ENCODE assay signal across 8 cellular contexts in the genomic region with DNA sequence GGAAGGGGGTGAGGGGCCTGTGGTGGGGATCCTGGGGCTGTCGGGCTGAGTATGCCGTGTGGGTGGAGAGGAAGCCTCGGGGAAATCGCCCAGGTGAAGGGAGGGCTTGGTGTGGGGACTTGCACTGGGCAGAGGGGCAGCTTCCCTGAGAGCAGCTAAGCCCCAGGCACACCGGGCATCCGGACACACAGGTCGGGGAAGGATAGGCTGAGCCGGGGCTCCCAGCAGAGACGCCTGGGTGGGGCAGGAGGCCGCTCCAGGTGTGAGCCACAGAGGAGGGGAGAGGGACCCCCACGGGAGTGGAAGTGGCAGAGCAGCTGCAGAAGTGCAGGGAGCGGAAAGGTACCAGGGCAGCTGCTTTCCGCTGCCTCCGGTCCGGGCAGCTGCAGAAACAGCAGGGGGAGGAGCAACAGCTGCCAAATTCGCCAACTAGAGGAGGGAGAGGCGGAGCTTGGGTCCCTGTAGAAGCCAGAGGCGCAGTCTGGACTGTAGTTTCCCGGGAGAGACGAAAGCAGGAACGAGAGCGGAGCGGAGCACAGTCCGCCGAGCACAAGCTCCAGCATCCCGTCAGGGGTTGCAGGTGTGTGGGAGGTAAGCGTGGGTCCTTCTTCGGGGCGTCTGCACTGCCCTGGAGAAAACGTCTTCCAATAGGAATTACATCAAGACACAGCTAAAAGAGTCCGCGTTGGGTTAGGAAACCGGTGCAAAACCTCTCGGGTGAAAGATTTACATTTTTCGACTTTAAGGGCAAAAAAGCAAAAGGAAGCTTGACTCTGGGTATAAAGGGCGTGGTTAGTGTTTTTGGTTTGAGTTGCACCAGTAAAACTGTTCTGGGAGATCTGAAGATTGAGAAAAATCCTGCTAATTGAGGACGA. TPM values are rescaled to one million over a fixed set of nuclear protein-coding genes. Genes with fewer than 3 reads are reported as not detected.
A peak's percentile ranks its signal among the peaks of the same experiment; 100 is the strongest.
DNase-seq lines count a peak whose midpoint lies in the region; ATAC-seq and TF ChIP-seq lines count a peak whose summit lies in the region.

TSS of gene SERPINI1 (plus strand) at position 489 of the 875 bp plus-strand sequence. CDS start 53,408 bp downstream, outside the sequence.

- H3K27me3 ChIP-seq in IMR-90 (ENCODE audit: control insufficient read depth, insufficient read depth, low read length) (no peaks in the 10 kb centered on the region), fibroblast of lung (ENCODE audit: control insufficient read depth, insufficient read depth, low read length) (no peaks in the 10 kb centered on the region)

- H3K27ac ChIP-seq in IMR-90 (ENCODE audit: insufficient read depth, low read length) (peak within 1 kb of the TSS; percentile 79), fibroblast of lung (ENCODE audit: insufficient read depth, low read length) (peak within 1 kb of the TSS; percentile 95)

- H2BK120ac ChIP-seq in IMR-90 (ENCODE audit: low read depth, low read length): no peak within 1 kb of the TSS

- H2AFZ ChIP-seq in IMR-90 (replicated peaks; ENCODE audit: low read length, poor library complexity): peak within 1 kb of the TSS; percentile 98
- H2AFZ ChIP-seq in fibroblast of lung (ENCODE audit: low read length): peak within 1 kb of the TSS; percentile 99

- peak within 1 kb of the TSS; percentile 26; the same call in 1 of the 2 replicates for H3K18ac ChIP-seq in IMR-90 (ENCODE audit: low read depth, low read length)

- no peak within 1 kb of the TSS; the same call in 2 of the 3 replicates for H2BK15ac ChIP-seq in IMR-90 (ENCODE audit: low read depth, low read length)

- peak within 1 kb of the TSS; percentile 81 for H4K5ac ChIP-seq in IMR-90 (ENCODE audit: low read depth, low read length)

- H4K20me1 ChIP-seq in IMR-90 (ENCODE audit: insufficient read depth, low read length) (peaks cover 11% of the 10 kb centered on the region), fibroblast of lung (ENCODE audit: control insufficient read depth, extremely low read depth, insufficient read depth, low read length) (peaks cover 1% of the 10 kb centered on the region)

- ATAC-seq in GM21576 (IDR thresholded peaks at IDR 0.05; ENCODE audit: unreplicated experiment) (peak; percentile 62), IMR-90 (ENCODE audit: low read depth) (peak; percentile 83), naive B cell (ENCODE audit: low read depth in 2 of 2) (peak; percentile 47 to 51)
- ATAC-seq in activated T-cell treated with anti-CD3 and anti-CD28 coated beads, Interleukin-2, amount 50 U/mL, for 72 hours (replicated peaks in 1 of 2): peak; percentile 61 to 63
- ATAC-seq in stimulated activated effector memory CD8-positive, alpha-beta T cell treated with anti-CD3 and anti-CD28 coated beads, Interleukin-12 subunit alpha, Interleukin-12 subunit beta, amount 100 ng/mL, for 72 hours: peak; percentile 69

- H3K9me1 ChIP-seq in IMR-90 (ENCODE audit: insufficient read depth, low read length): peaks cover 3% of the 10 kb centered on the region; the same call in 1 of the 2 replicates

- CTCF ChIA-PET in IMR-90 (lab: Yijun Ruan, JAX): interaction anchor here (0.5 to 0.9 kb wide), 2 partner anchors 12 to 1753 kb away, joined by 3 read pairs; no protein-coding TSS in a partner anchor

- no peak within 1 kb of the TSS for H3K4me3 Mint-ChIP-seq in activated T-cell treated with anti-CD3 and anti-CD28 coated beads, Interleukin-2, amount 50 U/mL, for 72 hours
- H3K4me3 Mint-ChIP-seq in naive B cell: no peak within 1 kb of the TSS
- H3K4me3 Mint-ChIP-seq in stimulated activated effector memory CD8-positive, alpha-beta T cell treated with anti-CD3 and anti-CD28 coated beads, Interleukin-12 subunit alpha, Interleukin-12 subunit beta, amount 100 ng/mL, for 72 hours: no peak within 1 kb of the TSS

- H2AK5ac ChIP-seq in IMR-90 (ENCODE audit: low read depth, low read length): no peak within 1 kb of the TSS

- peak within 1 kb of the TSS; percentile 85 for H4K91ac ChIP-seq in IMR-90 (ENCODE audit: insufficient read depth, low read depth, low read length)

- peaks cover 4 to 10% of the 10 kb centered on the region in 2 experiments; a peak in 3 of 4 replicates for H3K79me1 ChIP-seq in IMR-90 (ENCODE audit: low read depth in 1 of 2, low read length in 2 of 2)

- peaks cover 21% of the 10 kb centered on the region for H3K4me1 Mint-ChIP-seq in activated T-cell treated with anti-CD3 and anti-CD28 coated beads, Interleukin-2, amount 50 U/mL, for 72 hours (ENCODE audit: low read depth)
- H3K4me1 Mint-ChIP-seq in naive B cell: peaks cover 20 to 37% (median 28%) of the 10 kb centered on the region in 3 donors
- peaks cover 27% of the 10 kb centered on the region for H3K4me1 Mint-ChIP-seq in stimulated activated effector memory CD8-positive, alpha-beta T cell treated with anti-CD3 and anti-CD28 coated beads, Interleukin-12 subunit alpha, Interleukin-12 subunit beta, amount 100 ng/mL, for 72 hours

- H3K9me3 ChIP-seq in IMR-90 (ENCODE audit: control insufficient read depth, insufficient read depth, low read length): no peaks in the 10 kb centered on the region
- H3K9me3 ChIP-seq in fibroblast of lung (ENCODE audit: control insufficient read depth, insufficient read depth, low read depth, low read length): no peaks in the 10 kb centered on the region

- H3K4me3 ChIP-seq in IMR-90 (ENCODE audit: insufficient read depth, low read depth, low read length): peak within 1 kb of the TSS; percentile 80
- H3K4me3 ChIP-seq in fibroblast of lung (replicated peaks in 1 of 4; ENCODE audit: control extremely low read depth in 1 of 4, insufficient read depth in 1 of 4, low read depth in 3 of 4, low read length in 4 of 4): peak within 1 kb of the TSS; percentile 85 to 98 (median 92)

- dilution Hi-C loops in IMR-90 (cut with HindIII; ENCODE audit: low sequenced_read_pairs, unreplicated experiment): no loop called here

- H3K4me1 ChIP-seq in IMR-90 (ENCODE audit: control insufficient read depth, insufficient read depth, low read length) (no peaks in the 10 kb centered on the region), fibroblast of lung (ENCODE audit: control insufficient read depth, extremely low read depth, insufficient read depth, low read length) (peaks cover 2% of the 10 kb centered on the region)

- 0% methylated on average over 12 of the region's 37 CpGs; no CpG with 5 or more reads in 1 of the 2 experiments for WGBS in IMR-90 (ENCODE audit: extremely low coverage in 2 of 2, insufficient read length in 1 of 2), 2 experiments

- BruUV-seq in IMR-90 (replicated peaks; lab: Mats Ljungman, UMichigan): no TSS peak

- peak within 1 kb of the TSS; percentile 50 for H2AK9ac ChIP-seq in IMR-90 (replicated peaks; ENCODE audit: low read depth, low read length, poor library complexity)

- H3K27ac Mint-ChIP-seq in activated T-cell treated with anti-CD3 and anti-CD28 coated beads, Interleukin-2, amount 50 U/mL, for 72 hours: no peak within 1 kb of the TSS
- peak within 1 kb of the TSS in 1 of 6 donors; percentile 2 for H3K27ac Mint-ChIP-seq in naive B cell
- H3K27ac Mint-ChIP-seq in stimulated activated effector memory CD8-positive, alpha-beta T cell treated with anti-CD3 and anti-CD28 coated beads, Interleukin-12 subunit alpha, Interleukin-12 subunit beta, amount 100 ng/mL, for 72 hours: no peak within 1 kb of the TSS

- peak within 1 kb of the TSS; percentile 80 for H3K9ac ChIP-seq in IMR-90 (ENCODE audit: low read depth, low read length)
- H3K9ac ChIP-seq in fibroblast of lung (ENCODE audit: insufficient read depth, low read length): peak within 1 kb of the TSS; percentile 90

- H3K14ac ChIP-seq in IMR-90 (replicated peaks; ENCODE audit: low read depth, low read length): peak within 1 kb of the TSS; percentile 73; the same call in 1 of the 2 replicates

- H3K4ac ChIP-seq in IMR-90 (ENCODE audit: low read depth, low read length): peak within 1 kb of the TSS; percentile 89

- H2BK5ac ChIP-seq in IMR-90 (ENCODE audit: low read depth, low read length, poor library complexity, severe bottlenecking): peak within 1 kb of the TSS; percentile 64

- DNase-seq in DMS53 (lab: John Stamatoyannopoulos, UW) (peak; percentile 95), IMR-90 (peak; percentile 89), OCI-M1 (lab: John Stamatoyannopoulos, UW) (peak; percentile 89), fibroblast of lung (ENCODE audit: low read depth in 2 of 2) (peak; percentile 90), naive B cell (peak; percentile 83)
- DNase-seq in activated T-cell treated with anti-CD3 and anti-CD28 coated beads, Interleukin-2, amount 50 U/mL, for 72 hours: peak; percentile 78 to 84
- peak; percentile 72 to 94 for DNase-seq in stimulated activated effector memory CD8-positive, alpha-beta T cell treated with anti-CD3 and anti-CD28 coated beads, Interleukin-12 subunit alpha, Interleukin-12 subunit beta, amount 100 ng/mL, for 72 hours (ENCODE audit: low spot score in 2 of 2)

- H3K27me3 Mint-ChIP-seq in activated T-cell treated with anti-CD3 and anti-CD28 coated beads, Interleukin-2, amount 50 U/mL, for 72 hours (ENCODE audit: low read depth): no peaks in the 10 kb centered on the region
- no peaks in the 10 kb centered on the region for H3K27me3 Mint-ChIP-seq in naive B cell

- POLR2A ChIA-PET in IMR-90 (lab: Charles Lee; ENCODE audit: unreplicated experiment): interaction anchor here (0.6 to 1.1 kb wide), 2 partner anchors 8 to 83 kb away, joined by 3 read pairs; no protein-coding TSS in a partner anchor

- no peak within 1 kb of the TSS for H2BK20ac ChIP-seq in IMR-90 (ENCODE audit: low read depth, low read length)

- no peak for TF ChIP-seq POLR2A in IMR-90 (IDR thresholded peaks at IDR 0.05; ENCODE audit: low read depth, low read length)

- TF ChIP-seq CTCF in IMR-90 (conservative IDR thresholded peaks at IDR 0.05; ENCODE audit: low read depth, low read length): no peak
- no peak for TF ChIP-seq CTCF in fibroblast of lung (conservative IDR thresholded peaks at IDR 0.05 in 1 of 2, IDR thresholded peaks at IDR 0.05 in 1 of 2; ENCODE audit: low read depth in 1 of 2, low read length in 2 of 2)

- H4K8ac ChIP-seq in IMR-90 (ENCODE audit: low read depth in 2 of 2, low read length in 2 of 2): peak within 1 kb of the TSS; percentile 66 to 90

- H3K4me2 ChIP-seq in IMR-90 (ENCODE audit: low read depth, low read length) (peak within 1 kb of the TSS; percentile 75), fibroblast of lung (ENCODE audit: extremely low read depth, insufficient read depth, low read length) (peak within 1 kb of the TSS; percentile 89)

- peak within 1 kb of the TSS; percentile 67; the same call in 1 of the 2 replicates for H3K23ac ChIP-seq in IMR-90 (ENCODE audit: low read depth, low read length)

- in situ Hi-C loops in IMR-90 (cut with MboI; ENCODE audit: low sequenced_read_pairs): no loop called here

- no peaks in the 10 kb centered on the region for H3K9me3 Mint-ChIP-seq in activated T-cell treated with anti-CD3 and anti-CD28 coated beads, Interleukin-2, amount 50 U/mL, for 72 hours
- no peaks in the 10 kb centered on the region for H3K9me3 Mint-ChIP-seq in naive B cell
- no peaks in the 10 kb centered on the region for H3K9me3 Mint-ChIP-seq in stimulated activated effector memory CD8-positive, alpha-beta T cell treated with anti-CD3 and anti-CD28 coated beads, Interleukin-12 subunit alpha, Interleukin-12 subunit beta, amount 100 ng/mL, for 72 hours

- peaks cover 0 to 3% of the 10 kb centered on the region in 2 donors for H3K36me3 Mint-ChIP-seq in activated T-cell treated with anti-CD3 and anti-CD28 coated beads, Interleukin-2, amount 50 U/mL, for 72 hours (ENCODE audit: insufficient read depth in 2 of 2)
- no peaks in the 10 kb centered on the region for H3K36me3 Mint-ChIP-seq in naive B cell
- H3K36me3 Mint-ChIP-seq in stimulated activated effector memory CD8-positive, alpha-beta T cell treated with anti-CD3 and anti-CD28 coated beads, Interleukin-12 subunit alpha, Interleukin-12 subunit beta, amount 100 ng/mL, for 72 hours: peaks cover 9% of the 10 kb centered on the region

- no peaks in the 10 kb centered on the region for H3K36me3 ChIP-seq in IMR-90 (ENCODE audit: control insufficient read depth, insufficient read depth, low read length)
- H3K36me3 ChIP-seq in fibroblast of lung (ENCODE audit: control insufficient read depth, insufficient read depth, low read length): no peaks in the 10 kb centered on the region

- no peak within 1 kb of the TSS for H3K56ac ChIP-seq in IMR-90 (ENCODE audit: extremely low read depth, insufficient read depth, low read length)

- peaks cover 41% of the 10 kb centered on the region for H3K79me2 ChIP-seq in fibroblast of lung (ENCODE audit: control insufficient read depth, insufficient read depth, low read length)

- intact Hi-C loops in IMR-90 (cut with micrococcal nuclease): loop anchor here (5.0 to 10.0 kb wide), 2 partner anchors 309 to 1723 kb away; no protein-coding TSS in a partner anchor

- TF ChIP-seq RAD21 in IMR-90 (IDR thresholded peaks at IDR 0.05; ENCODE audit: low read length): no peak

RNA-seq across cellular contexts. Expression of gene SERPINI1, which starts in this region (rescaled TPM):
- 0.36 and 1.1 TPM in 2 replicates for total RNA-seq in IMR-90 (2012; rRNA removed)
- 1.2 and 1.3 TPM in 2 replicates for polyA plus RNA-seq in IMR-90 (2012; rRNA removed)
- 0.25 and 0.33 TPM in 2 replicates for polyA plus RNA-seq in IMR-90 (2012; cell fraction: cytosol; rRNA removed)
- polyA plus RNA-seq in IMR-90 (2012; cell fraction: nucleus; rRNA removed; ENCODE audit: low replicate concordance): 0.10 and 0.33 TPM in 2 replicates
- total RNA-seq in activated T-cell treated with anti-CD3 and anti-CD28 coated beads, Interleukin-2, amount 50 U/mL, for 72 hours: 1 to 10 TPM; 3.7 to 3.9 TPM
- total RNA-seq in fibroblast of lung: 1.3 and 5.8 TPM in 2 replicates
- polyA plus RNA-seq in fibroblast of lung: 3.0 and 3.7 TPM in 2 replicates
- polyA plus RNA-seq in fibroblast of lung (2012): 2.7 and 3.5 TPM in 2 replicates
- 5.4 TPM in 1 of 2 replicates, not detected in the other for polyA minus RNA-seq in fibroblast of lung (ENCODE audit: low replicate concordance)
- polyA plus RNA-seq in naive B cell (ENCODE audit: low read depth in 6 of 6): 10 to 100 TPM; 35.3 to 61.8 (median 47.0) TPM

Comparison
In these comparisons a context has a peak if more than half of its experiments do, and no peak if none do; other contexts are left out.
1. Peak in every context shown above with its lines: DNase-seq, ATAC-seq, H3K4me3 ChIP-seq and H3K27ac ChIP-seq.
2. RNA of gene SERPINI1 (polyA plus RNA-seq): 35.3 to 61.8 TPM in naive B cell; 2.7 to 3.7 TPM in fibroblast of lung and 0.10 to 1.3 TPM in IMR-90; every median in the first group is over 4 times any median in the second.